In genomic region chr11:67630230-67630942, GRCh38 we compare ENCODE assay signal across 1 cellular context.
TF ChIP-seq lines count a peak whose summit lies in the region.

No MANE protein-coding gene starts in this region.

TF ChIP-seq in K562, 482 proteins besides CTCF, POLR2A, EP300 and RAD21 (continued from another document):
- TF ChIP-seq LARP7 (IDR thresholded peaks at IDR 0.05) = no peak
- TF ChIP-seq HLTF (IDR thresholded peaks at IDR 0.05) = no peak
- TF ChIP-seq TAL1 (IDR thresholded peaks at IDR 0.05) = no peak
- TF ChIP-seq ZNF609 (CRISPR knock-in tag; IDR thresholded peaks at IDR 0.05; ENCODE audit: borderline replicate concordance) = no peak
- TF ChIP-seq KAT7 (CRISPR knock-in tag; IDR thresholded peaks at IDR 0.05; ENCODE audit: borderline replicate concordance) = 0 out of 2 replicates have a peak, but pooled peaks have one; percentile 83
- peak; percentile 20 for TF ChIP-seq TAF1 (IDR thresholded peaks at IDR 0.05; ENCODE audit: control insufficient read depth, extremely low read depth, insufficient read depth, low read length, severe bottlenecking)
- peak; percentile 75 for TF ChIP-seq TBP (optimal IDR thresholded peaks at IDR 0.05; ENCODE audit: low read depth, low read length)
- no peak for TF ChIP-seq BRF1 (IDR thresholded peaks at IDR 0.05; ENCODE audit: borderline replicate concordance, extremely low read depth, insufficient read length)
- TF ChIP-seq DACH1 (IDR thresholded peaks at IDR 0.05; ENCODE audit: partially characterized antibody) = no peak
- no peak for TF ChIP-seq HNRNPK (IDR thresholded peaks at IDR 0.05; ENCODE audit: low read depth, low read length, poor library complexity, severe bottlenecking)
TF ChIP-seq in K562: peak in this region for 113.
